Comparison of ENCODE assay signal across 8 cellular contexts in the genomic region with DNA sequence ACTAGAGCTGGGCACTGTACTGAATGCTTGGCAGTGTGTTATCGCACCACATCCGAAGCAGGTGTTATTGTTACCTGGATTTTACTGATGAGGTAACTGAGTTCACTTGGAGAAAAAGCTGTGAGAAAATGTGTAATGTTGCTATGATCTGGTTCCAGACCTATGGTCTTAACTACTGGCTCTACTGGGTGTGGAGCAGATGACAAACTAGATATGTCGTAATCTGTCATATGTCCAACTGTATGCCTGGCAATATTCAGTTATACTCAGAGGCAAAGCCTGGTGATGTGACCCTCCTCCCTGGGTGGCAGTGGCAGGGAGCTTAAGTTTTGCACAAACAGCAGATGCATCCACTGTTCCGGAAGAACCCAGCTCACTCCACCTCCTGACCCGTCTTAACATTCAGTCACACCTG. TPM values are rescaled to one million over a fixed set of nuclear protein-coding genes. Genes with fewer than 3 reads are reported as not detected.
DNase-seq lines count a peak whose midpoint lies in the region; TF ChIP-seq lines count a peak whose summit lies in the region.

No MANE protein-coding gene starts in this region.

- H3K36me3 ChIP-seq in SU-DHL-6 (ENCODE audit: low read length) (no peaks in the 10 kb centered on the region), endodermal cell (ENCODE audit: control insufficient read depth, insufficient read depth, low read length) (no peaks in the 10 kb centered on the region)

- H3K4me2 ChIP-seq in SU-DHL-6 (ENCODE audit: low read depth, low read length, poor library complexity, severe bottlenecking), result peak overlapping the region; percentile 10

- H3K4me3 ChIP-seq in SU-DHL-6 (ENCODE audit: insufficient read depth, low read length, poor library complexity, severe bottlenecking) (no peak overlapping the region), endodermal cell (ENCODE audit: low read length) (no peak overlapping the region)

- H3K27me3 Mint-ChIP-seq in endodermal cell (ENCODE audit: insufficient read depth) (no peaks in the 10 kb centered on the region), progenitor cell of endocrine pancreas (no peaks in the 10 kb centered on the region)

- H3K9me2 ChIP-seq in SU-DHL-6 (replicated peaks; ENCODE audit: insufficient read depth, low read length), result no peaks in the 10 kb centered on the region

- H4K20me1 ChIP-seq in SU-DHL-6 (ENCODE audit: low read depth, low read length), result no peaks in the 10 kb centered on the region

- H3K9ac ChIP-seq in SU-DHL-6 (ENCODE audit: low read length), result no peak overlapping the region
- no peak overlapping the region for H3K9ac ChIP-seq in endodermal cell (ENCODE audit: extremely low read depth, low read length, poor library complexity, severe bottlenecking)

- H3K36me3 Mint-ChIP-seq in endodermal cell (ENCODE audit: low read depth), result no peaks in the 10 kb centered on the region
- H3K36me3 Mint-ChIP-seq in progenitor cell of endocrine pancreas (ENCODE audit: insufficient read depth), result no peaks in the 10 kb centered on the region

- H3K4me3 Mint-ChIP-seq in endodermal cell (no peak overlapping the region), progenitor cell of endocrine pancreas (ENCODE audit: low read depth) (no peak overlapping the region)

- peak; percentile 48 for DNase-seq in activated T-cell treated with anti-CD3 and anti-CD28 coated beads, Interleukin-2, amount 50 U/mL, for 1 hour
- DNase-seq in activated T-cell treated with anti-CD3 and anti-CD28 coated beads for 4 hours (no peak), endodermal cell (no peak), progenitor cell of endocrine pancreas (ENCODE audit: low spot score, unreplicated experiment) (no peak), NCI-H2029 treated with DMSO at 0.1 percent for 48 hours (lab: John Stamatoyannopoulos, UW) (no peak), OCI-M2 (lab: John Stamatoyannopoulos, UW; ENCODE audit: unreplicated experiment) (no peak), NCI-H2227 treated with DMSO at 0.1 percent for 48 hours (lab: John Stamatoyannopoulos, UW) (no peak)

- H3K4me1 Mint-ChIP-seq in endodermal cell, result peaks cover 12% of the 10 kb centered on the region
- H3K4me1 Mint-ChIP-seq in progenitor cell of endocrine pancreas (ENCODE audit: low read depth), result peaks cover 14% of the 10 kb centered on the region

- WGBS in endodermal cell (ENCODE audit: insufficient coverage in 1 of 2, insufficient read length in 1 of 2), 2 experiments, result 81 to 91% methylated on average over 4 to 5 of the region's 5 CpGs

- H3K9me3 ChIP-seq in SU-DHL-6 (ENCODE audit: insufficient read depth, low read length) (no peaks in the 10 kb centered on the region), endodermal cell (ENCODE audit: control insufficient read depth, low read length) (no peaks in the 10 kb centered on the region)

- TF ChIP-seq CTCF in SU-DHL-6 (IDR thresholded peaks at IDR 0.05; ENCODE audit: insufficient read depth, low read length, poor library complexity, severe bottlenecking), result no peak
- no peak for TF ChIP-seq CTCF in endodermal cell (conservative IDR thresholded peaks at IDR 0.05)
- TF ChIP-seq CTCF in progenitor cell of endocrine pancreas (IDR thresholded peaks at IDR 0.05; ENCODE audit: unreplicated experiment), result no peak

- H3K79me2 ChIP-seq in SU-DHL-6 (ENCODE audit: insufficient read depth, low read length), result peaks cover 16% of the 10 kb centered on the region; the same call in 1 of the 2 replicates

- H3F3A ChIP-seq in SU-DHL-6 (ENCODE audit: insufficient read depth), result peaks cover 22% of the 10 kb centered on the region

- H3K27ac ChIP-seq in SU-DHL-6 (ENCODE audit: low read depth, low read length) (peak overlapping the region; percentile 32), endodermal cell (ENCODE audit: low read depth, low read length) (peak overlapping the region; percentile 59)

- H3K27ac Mint-ChIP-seq in endodermal cell, result peak overlapping the region; percentile 0
- peak overlapping the region; percentile 90 for H3K27ac Mint-ChIP-seq in progenitor cell of endocrine pancreas

- H2AFZ ChIP-seq in SU-DHL-6 (ENCODE audit: low read depth, low read length, severe bottlenecking), result peak overlapping the region; percentile 5

- peaks cover 12% of the 10 kb centered on the region for H3K4me1 ChIP-seq in endodermal cell (ENCODE audit: control insufficient read depth, insufficient read depth, low read length)

- H3K9me3 Mint-ChIP-seq in endodermal cell (no peaks in the 10 kb centered on the region), progenitor cell of endocrine pancreas (ENCODE audit: low read depth) (no peaks in the 10 kb centered on the region)

- H3K27me3 ChIP-seq in SU-DHL-6 (ENCODE audit: low read length) (no peaks in the 10 kb centered on the region), endodermal cell (ENCODE audit: control insufficient read depth, insufficient read depth, low read length, poor library complexity, severe bottlenecking) (no peaks in the 10 kb centered on the region)

RNA-seq across cellular contexts. Expression of gene SCD, which starts 23.5 kb away (rescaled TPM):
- 100 to 1,000 TPM; 369 to 442 TPM for total RNA-seq in endodermal cell
- polyA plus RNA-seq in endodermal cell (2013, experiment 1 of 2), result 672 TPM
- 688 TPM for polyA plus RNA-seq in endodermal cell (2013, experiment 2 of 2)
- 281 and 309 TPM in 2 replicates for total RNA-seq in progenitor cell of endocrine pancreas

RNA-seq across cellular contexts. Expression of gene PKD2L1, which starts 40.5 kb away (rescaled TPM):
- total RNA-seq in endodermal cell (not detected), progenitor cell of endocrine pancreas (0.38 TPM in 1 of 2 replicates, not detected in the other)
- polyA plus RNA-seq in endodermal cell (2013, experiment 1 of 2), result 0.11 TPM
- polyA plus RNA-seq in endodermal cell (2013, experiment 2 of 2), result 0.58 TPM
